13 cellular contexts compared by ENCODE assay signal in genomic region chr21:32426592-32427051, GRCh38. TPM values are rescaled to one million over a fixed set of nuclear protein-coding genes. Genes with fewer than 3 reads are reported as not detected.
DNase-seq lines count a peak whose midpoint lies in the region; ATAC-seq and TF ChIP-seq lines count a peak whose summit lies in the region.
"Had no signal": no experiment of that assay in that cellular context is flagged by ENCODE, and none has a peak within 500 bp of the region (broad histone marks: within the 10 kb centered on the region; RNA-seq: fewer than 3 reads in every experiment).

No MANE protein-coding gene starts in this region.

- H2AFZ ChIP-seq in Karpas-422 (ENCODE audit: low read length) = no peak overlapping the region

- H3K36me3 ChIP-seq in adipocyte (ENCODE audit: control insufficient read depth, insufficient read depth, low read length, severe bottlenecking) (no peaks in the 10 kb centered on the region), Karpas-422 (ENCODE audit: insufficient read depth, low read length) (no peaks in the 10 kb centered on the region)

- H3K9me2 ChIP-seq in Karpas-422 (replicated peaks; ENCODE audit: insufficient read depth, low read length) = no peaks in the 10 kb centered on the region

- H3K9me3 ChIP-seq in adipocyte (ENCODE audit: control insufficient read depth, low read length) (peaks cover 7% of the 10 kb centered on the region), Karpas-422 (ENCODE audit: low read length) (no peaks in the 10 kb centered on the region)

- H3K27me3 ChIP-seq in adipocyte (replicated peaks; ENCODE audit: control insufficient read depth, insufficient read depth, low read length) (no peaks in the 10 kb centered on the region), Karpas-422 (ENCODE audit: low read length) (no peaks in the 10 kb centered on the region)

- ATAC-seq in omental fat pad (ENCODE audit: low FRiP score) (peak; percentile 54), HG03139 (IDR thresholded peaks at IDR 0.05; ENCODE audit: unreplicated experiment) (no peak), HG02981 (IDR thresholded peaks at IDR 0.05; ENCODE audit: unreplicated experiment) (no peak)

- no peak overlapping the region for H3K9ac ChIP-seq in adipocyte (ENCODE audit: low read length)
- no peak overlapping the region for H3K9ac ChIP-seq in Karpas-422 (ENCODE audit: low read length)

- TF ChIP-seq CTCF in omental fat pad (IDR thresholded peaks at IDR 0.05) = no peak

- H3K4me3 ChIP-seq in adipocyte (ENCODE audit: low read length) (no peak overlapping the region), Karpas-422 (ENCODE audit: low read length) (no peak overlapping the region)

- no peaks in the 10 kb centered on the region for H3K79me2 ChIP-seq in Karpas-422 (ENCODE audit: low read length)

- no peak overlapping the region for H3K27ac ChIP-seq in Karpas-422 (ENCODE audit: low read length)

- H4K20me1 ChIP-seq in Karpas-422 (ENCODE audit: insufficient read depth, low read depth, low read length) = no peaks in the 10 kb centered on the region

- H3K4me1 ChIP-seq in adipocyte (ENCODE audit: control insufficient read depth, insufficient read depth, low read length) (peaks cover 36% of the 10 kb centered on the region), Karpas-422 (ENCODE audit: low read length) (no peaks in the 10 kb centered on the region)

- no peak overlapping the region for H3K4me2 ChIP-seq in Karpas-422 (ENCODE audit: low read depth, low read length, poor library complexity, severe bottlenecking)

- DNase-seq in Ammon's horn (ENCODE audit: low spot score) (peak; percentile 73), adipocyte (ENCODE audit: low read depth) (peak; percentile 59), fibroblast of peridontal ligament (ENCODE audit: extremely low read depth) (peak; percentile 74), omental fat pad (ENCODE audit: low spot score) (no peak), Karpas-422 (no peak), NCI-H510A (lab: John Stamatoyannopoulos, UW) (no peak)
- DNase-seq: activated CD4-positive, alpha-beta T cell treated with anti-CD3 and anti-CD28 coated beads, Interleukin-2, amount 50 U/mL, for 4 hours; activated naive CD4-positive, alpha-beta T cell treated with anti-CD3 and anti-CD28 coated beads for 36 hours; NCI-H510A treated with DMSO at 0.1 percent for 48 hours; nephron progenitor cell; stimulated activated naive CD4-positive, alpha-beta T cell treated with Interleukin-2 at 50 U/mL for 16 hours had no signal

RNA-seq across cellular contexts. Expression of gene EVA1C, which starts 14.1 kb away (rescaled TPM):
- total RNA-seq in omental fat pad = 100 to 1,000 TPM in 1 of 4 donors, 10 to 100 TPM in 3; 41.1 to 108 (median 75.9) TPM
- not detected in 2 replicates for total RNA-seq in Karpas-422 (2014; rRNA removed; shearing (Covaris generic); ENCODE audit: low replicate concordance)

RNA-seq across cellular contexts. Expression of gene URB1, which starts 33.8 kb away (rescaled TPM):
- total RNA-seq in omental fat pad = 10 to 100 TPM; 17.3 to 48.5 (median 17.4) TPM
- total RNA-seq in Karpas-422 (2014; rRNA removed; shearing (Covaris generic); ENCODE audit: low replicate concordance) = 12.7 and 17.0 TPM in 2 replicates

Comparison
In these comparisons a context has a peak if more than half of its experiments do, and no peak if none do; other contexts are left out.
1. DNase-seq: peak in Ammon's horn (single experiment), adipocyte (single experiment) and fibroblast of peridontal ligament (single experiment); none in omental fat pad (single experiment), Karpas-422 (single experiment) and NCI-H510A (single experiment).
2. RNA of gene EVA1C, which starts 14.1 kb away (total RNA-seq): 41.1 to 108 TPM in omental fat pad; not detected in Karpas-422; every median in the first group is over 10 times any median in the second.